1 cellular context compared by ENCODE assay signal in the genomic region with DNA sequence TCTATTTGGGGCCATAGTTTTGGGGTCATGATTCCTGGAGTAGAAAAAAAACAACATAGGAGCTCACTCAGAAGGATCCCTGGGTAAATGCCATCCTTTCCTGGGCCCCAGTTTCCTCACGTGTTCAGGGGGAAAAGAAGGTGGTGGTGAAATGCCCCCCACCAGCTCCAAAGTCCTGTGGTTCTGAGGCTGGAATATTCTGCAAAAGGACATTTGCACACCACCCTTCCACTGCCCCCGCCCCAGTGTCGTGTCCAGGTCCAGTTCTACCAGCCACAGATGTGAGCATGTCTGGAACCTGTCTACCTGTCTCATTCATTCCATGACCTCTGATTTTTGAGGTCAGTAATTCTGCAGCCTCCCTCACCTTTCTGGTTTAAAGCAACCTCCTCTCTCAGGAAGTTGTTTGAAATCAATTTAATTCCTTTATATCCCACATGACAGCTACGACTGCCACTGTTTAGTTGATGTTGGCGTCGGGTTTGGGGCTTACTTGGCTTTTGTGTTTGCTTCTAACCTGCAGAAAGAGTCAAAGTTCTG.
TF ChIP-seq lines count a peak whose summit lies in the region.

No MANE protein-coding gene starts in this region.

TF ChIP-seq in GM23338, 12 proteins besides CTCF, POLR2A, EP300 and RAD21 (continued from another document):
- TF ChIP-seq CREB1 (CRISPR knock-in tag; IDR thresholded peaks at IDR 0.05; ENCODE audit: low read depth): no peak
- TF ChIP-seq, protein P1, sequence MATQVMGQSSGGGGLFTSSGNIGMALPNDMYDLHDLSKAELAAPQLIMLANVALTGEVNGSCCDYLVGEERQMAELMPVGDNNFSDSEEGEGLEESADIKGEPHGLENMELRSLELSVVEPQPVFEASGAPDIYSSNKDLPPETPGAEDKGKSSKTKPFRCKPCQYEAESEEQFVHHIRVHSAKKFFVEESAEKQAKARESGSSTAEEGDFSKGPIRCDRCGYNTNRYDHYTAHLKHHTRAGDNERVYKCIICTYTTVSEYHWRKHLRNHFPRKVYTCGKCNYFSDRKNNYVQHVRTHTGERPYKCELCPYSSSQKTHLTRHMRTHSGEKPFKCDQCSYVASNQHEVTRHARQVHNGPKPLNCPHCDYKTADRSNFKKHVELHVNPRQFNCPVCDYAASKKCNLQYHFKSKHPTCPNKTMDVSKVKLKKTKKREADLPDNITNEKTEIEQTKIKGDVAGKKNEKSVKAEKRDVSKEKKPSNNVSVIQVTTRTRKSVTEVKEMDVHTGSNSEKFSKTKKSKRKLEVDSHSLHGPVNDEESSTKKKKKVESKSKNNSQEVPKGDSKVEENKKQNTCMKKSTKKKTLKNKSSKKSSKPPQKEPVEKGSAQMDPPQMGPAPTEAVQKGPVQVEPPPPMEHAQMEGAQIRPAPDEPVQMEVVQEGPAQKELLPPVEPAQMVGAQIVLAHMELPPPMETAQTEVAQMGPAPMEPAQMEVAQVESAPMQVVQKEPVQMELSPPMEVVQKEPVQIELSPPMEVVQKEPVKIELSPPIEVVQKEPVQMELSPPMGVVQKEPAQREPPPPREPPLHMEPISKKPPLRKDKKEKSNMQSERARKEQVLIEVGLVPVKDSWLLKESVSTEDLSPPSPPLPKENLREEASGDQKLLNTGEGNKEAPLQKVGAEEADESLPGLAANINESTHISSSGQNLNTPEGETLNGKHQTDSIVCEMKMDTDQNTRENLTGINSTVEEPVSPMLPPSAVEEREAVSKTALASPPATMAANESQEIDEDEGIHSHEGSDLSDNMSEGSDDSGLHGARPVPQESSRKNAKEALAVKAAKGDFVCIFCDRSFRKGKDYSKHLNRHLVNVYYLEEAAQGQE (IDR thresholded peaks at IDR 0.05; ENCODE audit: unreplicated experiment): no peak
- no peak for TF ChIP-seq EZH2 (IDR thresholded peaks at IDR 0.05; ENCODE audit: low read depth, unreplicated experiment)
- no peak for TF ChIP-seq NANOG (IDR thresholded peaks at IDR 0.05; ENCODE audit: borderline replicate concordance)
- TF ChIP-seq ZNF114 (CRISPR knock-in tag; IDR thresholded peaks at IDR 0.05): no peak
- TF ChIP-seq EZH2phosphoT487 (IDR thresholded peaks at IDR 0.05; ENCODE audit: unreplicated experiment): no peak
- TF ChIP-seq ZNF331 (CRISPR knock-in tag; IDR thresholded peaks at IDR 0.05; ENCODE audit: low read depth): no peak
- TF ChIP-seq POLR2AphosphoS5 (IDR thresholded peaks at IDR 0.05; ENCODE audit: low read depth): no peak
- no peak for TF ChIP-seq JUNB (IDR thresholded peaks at IDR 0.05; ENCODE audit: unreplicated experiment)
- TF ChIP-seq, protein P2, sequence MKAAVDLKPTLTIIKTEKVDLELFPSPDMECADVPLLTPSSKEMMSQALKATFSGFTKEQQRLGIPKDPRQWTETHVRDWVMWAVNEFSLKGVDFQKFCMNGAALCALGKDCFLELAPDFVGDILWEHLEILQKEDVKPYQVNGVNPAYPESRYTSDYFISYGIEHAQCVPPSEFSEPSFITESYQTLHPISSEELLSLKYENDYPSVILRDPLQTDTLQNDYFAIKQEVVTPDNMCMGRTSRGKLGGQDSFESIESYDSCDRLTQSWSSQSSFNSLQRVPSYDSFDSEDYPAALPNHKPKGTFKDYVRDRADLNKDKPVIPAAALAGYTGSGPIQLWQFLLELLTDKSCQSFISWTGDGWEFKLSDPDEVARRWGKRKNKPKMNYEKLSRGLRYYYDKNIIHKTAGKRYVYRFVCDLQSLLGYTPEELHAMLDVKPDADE (IDR thresholded peaks at IDR 0.05): no peak
